Comparison of ENCODE assay signal across 21 cellular contexts in genomic region chr11:90798769-90799168, GRCh38.
"Had no signal": no experiment of that assay in that cellular context is flagged by ENCODE, and none has a peak within 500 bp of the region (broad histone marks: within the 10 kb centered on the region; RNA-seq: fewer than 3 reads in every experiment).

No MANE protein-coding gene starts in this region.

- H3K27ac Mint-ChIP-seq: dendritic cell treated with granulocyte-macrophage colony-stimulating factor and Interleukin-4, amounts not matched to agents 40 ng/mL and 50 ng/mL, for 4 days; mesothelial cell of epicardium had no signal

- H3K9me3 Mint-ChIP-seq: mesothelial cell of epicardium had no signal

- H3K27me3 ChIP-seq: colonic mucosa, esophagus muscularis mucosa, foreskin keratinocyte, gastroesophageal sphincter, heart right ventricle, left lung had no signal

- H3K4me3 ChIP-seq: colonic mucosa, esophagus muscularis mucosa, gastroesophageal sphincter, heart right ventricle, left lung, lower lobe of right lung, mucosa of descending colon had no signal

- DNase-seq: colonic mucosa; cortex of kidney; effector CD8-positive, alpha-beta T cell; foreskin keratinocyte; head of caudate nucleus; heart right ventricle; hippocampal formation; left cardiac atrium; left lung; left ventricle myocardium superior; lower lobe of right lung; mesenchymal stem cell; mucosa of descending colon had no signal

- H3K36me3 Mint-ChIP-seq: mesothelial cell of epicardium had no signal

- H3K27me3 Mint-ChIP-seq: dendritic cell treated with granulocyte-macrophage colony-stimulating factor and Interleukin-4, amounts not matched to agents 40 ng/mL and 50 ng/mL, for 4 days had no signal

- H3K4me1 ChIP-seq: colonic mucosa, esophagus muscularis mucosa, gastroesophageal sphincter, heart right ventricle, left lung, lower lobe of right lung had no signal

- H3K9me3 ChIP-seq: colonic mucosa, esophagus muscularis mucosa, gastroesophageal sphincter, heart right ventricle, left lung, lower lobe of right lung had no signal

- H3K36me3 ChIP-seq: colonic mucosa, esophagus muscularis mucosa, gastroesophageal sphincter, heart right ventricle, left lung, lower lobe of right lung had no signal

- H3K27ac ChIP-seq: colonic mucosa, esophagus muscularis mucosa, foreskin keratinocyte, gastroesophageal sphincter, heart right ventricle, left lung, lower lobe of right lung had no signal

- ATAC-seq: foreskin keratinocyte, gastroesophageal sphincter, heart right ventricle, left cardiac atrium, left lung, left ventricle myocardium superior, lower lobe of right lung, mucosa of descending colon had no signal

- H3K4me3 Mint-ChIP-seq: dendritic cell treated with granulocyte-macrophage colony-stimulating factor and Interleukin-4, amounts not matched to agents 40 ng/mL and 50 ng/mL, for 4 days; mesothelial cell of epicardium had no signal

- FAIRE-seq: endothelial cell of umbilical vein, frontal cortex, islet of Langerhans, keratinocyte had no signal
